ENCODE assay signal across 1 cellular context in the genomic region with DNA sequence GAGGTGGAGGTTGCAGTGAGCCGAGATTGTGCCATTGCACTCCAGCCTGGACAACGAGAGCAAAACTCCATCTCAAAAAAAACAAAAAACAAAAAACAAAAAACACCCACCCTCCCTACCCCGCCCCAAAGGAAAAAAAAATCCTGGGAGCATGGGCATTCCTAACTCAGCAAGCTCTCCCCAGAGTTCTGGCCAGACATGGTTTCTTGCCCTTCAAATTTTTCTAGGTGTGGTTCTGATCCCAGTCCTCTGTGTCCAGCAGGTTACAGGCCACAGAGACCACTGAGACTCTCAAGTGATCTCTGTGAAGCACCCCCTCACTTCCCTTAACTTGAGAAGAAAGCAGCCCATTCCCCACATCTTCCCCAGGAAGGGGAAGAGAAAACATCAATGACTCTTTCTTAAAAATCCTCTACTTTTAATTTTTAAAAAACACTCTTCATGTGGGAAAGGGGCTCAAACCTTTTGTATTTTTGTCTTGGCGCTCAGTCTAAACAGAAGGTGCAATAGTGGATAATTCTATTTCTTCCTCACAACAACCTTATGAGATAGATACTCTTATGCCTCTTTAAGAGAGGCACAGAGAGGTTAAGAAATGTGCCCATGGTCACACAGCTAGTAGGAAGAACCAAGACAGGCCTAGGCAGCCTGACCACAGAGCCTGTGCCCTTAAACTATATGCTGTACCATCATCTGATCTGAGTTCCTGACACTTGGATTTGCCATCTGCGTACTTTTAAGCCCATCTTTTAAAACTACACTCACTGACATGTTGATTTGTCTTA.
A peak's percentile ranks its signal among the peaks of the same experiment; 100 is the strongest.
TF ChIP-seq lines count a peak whose summit lies in the region.

No MANE protein-coding gene starts in this region.

TF ChIP-seq in K562, 482 proteins besides CTCF, POLR2A, EP300 and RAD21:
- TF ChIP-seq HMG20B (CRISPR knock-in tag; IDR thresholded peaks at IDR 0.05) (no peak), WHSC1 (IDR thresholded peaks at IDR 0.05; ENCODE audit: low read length) (no peak), RFX5 (IDR thresholded peaks at IDR 0.05; ENCODE audit: low read depth, low read length) (no peak), ZNF134 (CRISPR knock-in tag; conservative IDR thresholded peaks at IDR 0.05) (no peak), SNIP1 (IDR thresholded peaks at IDR 0.05; ENCODE audit: low read depth) (no peak), ZFP36 (IDR thresholded peaks at IDR 0.05; ENCODE audit: low read depth, low read length, partially characterized antibody) (peak; percentile 74), SRF (CRISPR knock-in tag; IDR thresholded peaks at IDR 0.05) (no peak), TCF3 (CRISPR knock-in tag; IDR thresholded peaks at IDR 0.05) (no peak), ZNF584 (CRISPR knock-in tag; IDR thresholded peaks at IDR 0.05; ENCODE audit: low read depth) (no peak), CBX8 (IDR thresholded peaks at IDR 0.05; ENCODE audit: borderline replicate concordance, extremely low read depth, low read depth, low read length, poor library complexity, severe bottlenecking) (no peak), ZNF707 (CRISPR knock-in tag; conservative IDR thresholded peaks at IDR 0.05) (no peak), RB1 (IDR thresholded peaks at IDR 0.05; ENCODE audit: low read depth) (no peak), RCOR1 (IDR thresholded peaks at IDR 0.05; ENCODE audit: borderline replicate concordance in 1 of 2, low read depth in 2 of 2, low read length in 2 of 2) (0 out of 4 replicates have a peak, but pooled peaks of 1 of the 2 experiments have one; percentile 24), RBM25 (IDR thresholded peaks at IDR 0.05; ENCODE audit: low read depth, low read length, severe bottlenecking) (peak; percentile 91), STAT5B (CRISPR knock-in tag; IDR thresholded peaks at IDR 0.05) (no peak), BCOR (IDR thresholded peaks at IDR 0.05) (peak; percentile 72), NCOA1 (IDR thresholded peaks at IDR 0.05; ENCODE audit: low read depth) (no peak), KDM1A (IDR thresholded peaks at IDR 0.05) (peak in 1 of 2 experiments; percentile 37; a peak in 1 of 4 replicates), ZNF133 (CRISPR knock-in tag; IDR thresholded peaks at IDR 0.05) (no peak)
- TF ChIP-seq, protein P1, sequence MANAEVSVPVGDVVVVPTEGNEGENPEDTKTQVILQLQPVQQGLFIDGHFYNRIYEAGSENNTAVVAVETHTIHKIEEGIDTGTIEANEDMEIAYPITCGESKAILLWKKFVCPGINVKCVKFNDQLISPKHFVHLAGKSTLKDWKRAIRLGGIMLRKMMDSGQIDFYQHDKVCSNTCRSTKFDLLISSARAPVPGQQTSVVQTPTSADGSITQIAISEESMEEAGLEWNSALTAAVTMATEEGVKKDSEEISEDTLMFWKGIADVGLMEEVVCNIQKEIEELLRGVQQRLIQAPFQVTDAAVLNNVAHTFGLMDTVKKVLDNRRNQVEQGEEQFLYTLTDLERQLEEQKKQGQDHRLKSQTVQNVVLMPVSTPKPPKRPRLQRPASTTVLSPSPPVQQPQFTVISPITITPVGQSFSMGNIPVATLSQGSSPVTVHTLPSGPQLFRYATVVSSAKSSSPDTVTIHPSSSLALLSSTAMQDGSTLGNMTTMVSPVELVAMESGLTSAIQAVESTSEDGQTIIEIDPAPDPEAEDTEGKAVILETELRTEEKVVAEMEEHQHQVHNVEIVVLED (CRISPR knock-in tag; IDR thresholded peaks at IDR 0.05) = no peak
- TF ChIP-seq, protein P2, sequence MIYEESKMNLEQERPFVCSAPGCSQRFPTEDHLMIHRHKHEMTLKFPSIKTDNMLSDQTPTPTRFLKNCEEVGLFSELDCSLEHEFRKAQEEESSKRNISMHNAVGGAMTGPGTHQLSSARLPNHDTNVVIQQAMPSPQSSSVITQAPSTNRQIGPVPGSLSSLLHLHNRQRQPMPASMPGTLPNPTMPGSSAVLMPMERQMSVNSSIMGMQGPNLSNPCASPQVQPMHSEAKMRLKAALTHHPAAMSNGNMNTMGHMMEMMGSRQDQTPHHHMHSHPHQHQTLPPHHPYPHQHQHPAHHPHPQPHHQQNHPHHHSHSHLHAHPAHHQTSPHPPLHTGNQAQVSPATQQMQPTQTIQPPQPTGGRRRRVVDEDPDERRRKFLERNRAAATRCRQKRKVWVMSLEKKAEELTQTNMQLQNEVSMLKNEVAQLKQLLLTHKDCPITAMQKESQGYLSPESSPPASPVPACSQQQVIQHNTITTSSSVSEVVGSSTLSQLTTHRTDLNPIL (CRISPR knock-in tag; IDR thresholded peaks at IDR 0.05) = no peak
- TF ChIP-seq, protein P3, sequence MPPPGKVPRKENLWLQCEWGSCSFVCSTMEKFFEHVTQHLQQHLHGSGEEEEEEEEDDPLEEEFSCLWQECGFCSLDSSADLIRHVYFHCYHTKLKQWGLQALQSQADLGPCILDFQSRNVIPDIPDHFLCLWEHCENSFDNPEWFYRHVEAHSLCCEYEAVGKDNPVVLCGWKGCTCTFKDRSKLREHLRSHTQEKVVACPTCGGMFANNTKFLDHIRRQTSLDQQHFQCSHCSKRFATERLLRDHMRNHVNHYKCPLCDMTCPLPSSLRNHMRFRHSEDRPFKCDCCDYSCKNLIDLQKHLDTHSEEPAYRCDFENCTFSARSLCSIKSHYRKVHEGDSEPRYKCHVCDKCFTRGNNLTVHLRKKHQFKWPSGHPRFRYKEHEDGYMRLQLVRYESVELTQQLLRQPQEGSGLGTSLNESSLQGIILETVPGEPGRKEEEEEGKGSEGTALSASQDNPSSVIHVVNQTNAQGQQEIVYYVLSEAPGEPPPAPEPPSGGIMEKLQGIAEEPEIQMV (tag; conservative IDR thresholded peaks at IDR 0.05; ENCODE audit: low read depth) = no peak
- TF ChIP-seq, protein P4, sequence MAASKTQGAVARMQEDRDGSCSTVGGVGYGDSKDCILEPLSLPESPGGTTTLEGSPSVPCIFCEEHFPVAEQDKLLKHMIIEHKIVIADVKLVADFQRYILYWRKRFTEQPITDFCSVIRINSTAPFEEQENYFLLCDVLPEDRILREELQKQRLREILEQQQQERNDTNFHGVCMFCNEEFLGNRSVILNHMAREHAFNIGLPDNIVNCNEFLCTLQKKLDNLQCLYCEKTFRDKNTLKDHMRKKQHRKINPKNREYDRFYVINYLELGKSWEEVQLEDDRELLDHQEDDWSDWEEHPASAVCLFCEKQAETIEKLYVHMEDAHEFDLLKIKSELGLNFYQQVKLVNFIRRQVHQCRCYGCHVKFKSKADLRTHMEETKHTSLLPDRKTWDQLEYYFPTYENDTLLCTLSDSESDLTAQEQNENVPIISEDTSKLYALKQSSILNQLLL (CRISPR knock-in tag; IDR thresholded peaks at IDR 0.05; ENCODE audit: borderline replicate concordance) = no peak
- TF ChIP-seq, protein P5, sequence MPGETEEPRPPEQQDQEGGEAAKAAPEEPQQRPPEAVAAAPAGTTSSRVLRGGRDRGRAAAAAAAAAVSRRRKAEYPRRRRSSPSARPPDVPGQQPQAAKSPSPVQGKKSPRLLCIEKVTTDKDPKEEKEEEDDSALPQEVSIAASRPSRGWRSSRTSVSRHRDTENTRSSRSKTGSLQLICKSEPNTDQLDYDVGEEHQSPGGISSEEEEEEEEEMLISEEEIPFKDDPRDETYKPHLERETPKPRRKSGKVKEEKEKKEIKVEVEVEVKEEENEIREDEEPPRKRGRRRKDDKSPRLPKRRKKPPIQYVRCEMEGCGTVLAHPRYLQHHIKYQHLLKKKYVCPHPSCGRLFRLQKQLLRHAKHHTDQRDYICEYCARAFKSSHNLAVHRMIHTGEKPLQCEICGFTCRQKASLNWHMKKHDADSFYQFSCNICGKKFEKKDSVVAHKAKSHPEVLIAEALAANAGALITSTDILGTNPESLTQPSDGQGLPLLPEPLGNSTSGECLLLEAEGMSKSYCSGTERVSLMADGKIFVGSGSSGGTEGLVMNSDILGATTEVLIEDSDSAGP (CRISPR knock-in tag; IDR thresholded peaks at IDR 0.05) = no peak
- TF ChIP-seq, protein P6, sequence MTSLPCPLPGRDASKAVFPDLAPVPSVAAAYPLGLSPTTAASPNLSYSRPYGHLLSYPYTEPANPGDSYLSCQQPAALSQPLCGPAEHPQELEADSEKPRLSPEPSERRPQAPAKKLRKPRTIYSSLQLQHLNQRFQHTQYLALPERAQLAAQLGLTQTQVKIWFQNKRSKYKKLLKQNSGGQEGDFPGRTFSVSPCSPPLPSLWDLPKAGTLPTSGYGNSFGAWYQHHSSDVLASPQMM (CRISPR knock-in tag; IDR thresholded peaks at IDR 0.05) = no peak
- TF ChIP-seq, protein P7, sequence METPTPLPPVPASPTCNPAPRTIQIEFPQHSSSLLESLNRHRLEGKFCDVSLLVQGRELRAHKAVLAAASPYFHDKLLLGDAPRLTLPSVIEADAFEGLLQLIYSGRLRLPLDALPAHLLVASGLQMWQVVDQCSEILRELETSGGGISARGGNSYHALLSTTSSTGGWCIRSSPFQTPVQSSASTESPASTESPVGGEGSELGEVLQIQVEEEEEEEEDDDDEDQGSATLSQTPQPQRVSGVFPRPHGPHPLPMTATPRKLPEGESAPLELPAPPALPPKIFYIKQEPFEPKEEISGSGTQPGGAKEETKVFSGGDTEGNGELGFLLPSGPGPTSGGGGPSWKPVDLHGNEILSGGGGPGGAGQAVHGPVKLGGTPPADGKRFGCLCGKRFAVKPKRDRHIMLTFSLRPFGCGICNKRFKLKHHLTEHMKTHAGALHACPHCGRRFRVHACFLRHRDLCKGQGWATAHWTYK (CRISPR knock-in tag; IDR thresholded peaks at IDR 0.05) = no peak
